2 cellular contexts compared by ENCODE assay signal in the genomic region with DNA sequence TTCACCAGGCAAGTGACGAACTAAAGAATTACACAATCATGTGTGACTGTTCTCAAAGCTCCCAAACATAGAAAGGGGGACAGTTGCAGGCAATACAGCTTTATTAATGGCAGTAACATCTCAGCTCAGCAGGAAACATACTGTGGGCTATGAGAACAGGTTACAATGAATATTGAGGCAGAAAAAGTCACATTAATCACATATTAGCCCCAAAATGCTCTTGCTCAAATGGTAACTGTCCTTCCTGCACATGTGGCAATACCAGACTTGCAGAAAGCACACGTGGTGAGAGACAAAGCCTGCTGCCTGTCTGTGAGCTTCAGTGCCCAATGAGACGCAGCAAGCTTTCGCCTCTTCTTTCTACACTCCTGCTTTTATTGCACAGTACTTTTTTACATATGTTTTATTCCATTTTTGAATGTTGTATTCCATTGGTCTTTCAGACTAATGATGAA.
TF ChIP-seq lines count a peak whose summit lies in the region.

No MANE protein-coding gene starts in this region.

TF ChIP-seq in SK-N-SH treated with all-trans-retinoic acid at 6 μM for 48 hours, 23 proteins besides CTCF, POLR2A, EP300 and RAD21:
- TF ChIP-seq, protein P1, sequence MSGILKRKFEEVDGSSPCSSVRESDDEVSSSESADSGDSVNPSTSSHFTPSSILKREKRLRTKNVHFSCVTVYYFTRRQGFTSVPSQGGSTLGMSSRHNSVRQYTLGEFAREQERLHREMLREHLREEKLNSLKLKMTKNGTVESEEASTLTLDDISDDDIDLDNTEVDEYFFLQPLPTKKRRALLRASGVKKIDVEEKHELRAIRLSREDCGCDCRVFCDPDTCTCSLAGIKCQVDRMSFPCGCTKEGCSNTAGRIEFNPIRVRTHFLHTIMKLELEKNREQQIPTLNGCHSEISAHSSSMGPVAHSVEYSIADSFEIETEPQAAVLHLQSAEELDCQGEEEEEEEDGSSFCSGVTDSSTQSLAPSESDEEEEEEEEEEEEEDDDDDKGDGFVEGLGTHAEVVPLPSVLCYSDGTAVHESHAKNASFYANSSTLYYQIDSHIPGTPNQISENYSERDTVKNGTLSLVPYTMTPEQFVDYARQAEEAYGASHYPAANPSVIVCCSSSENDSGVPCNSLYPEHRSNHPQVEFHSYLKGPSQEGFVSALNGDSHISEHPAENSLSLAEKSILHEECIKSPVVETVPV (CRISPR knock-in tag; IDR thresholded peaks at IDR 0.05) = no peak
- TF ChIP-seq BACH2 (CRISPR knock-in tag; IDR thresholded peaks at IDR 0.05; ENCODE audit: borderline replicate concordance) = no peak
- TF ChIP-seq, protein P2, sequence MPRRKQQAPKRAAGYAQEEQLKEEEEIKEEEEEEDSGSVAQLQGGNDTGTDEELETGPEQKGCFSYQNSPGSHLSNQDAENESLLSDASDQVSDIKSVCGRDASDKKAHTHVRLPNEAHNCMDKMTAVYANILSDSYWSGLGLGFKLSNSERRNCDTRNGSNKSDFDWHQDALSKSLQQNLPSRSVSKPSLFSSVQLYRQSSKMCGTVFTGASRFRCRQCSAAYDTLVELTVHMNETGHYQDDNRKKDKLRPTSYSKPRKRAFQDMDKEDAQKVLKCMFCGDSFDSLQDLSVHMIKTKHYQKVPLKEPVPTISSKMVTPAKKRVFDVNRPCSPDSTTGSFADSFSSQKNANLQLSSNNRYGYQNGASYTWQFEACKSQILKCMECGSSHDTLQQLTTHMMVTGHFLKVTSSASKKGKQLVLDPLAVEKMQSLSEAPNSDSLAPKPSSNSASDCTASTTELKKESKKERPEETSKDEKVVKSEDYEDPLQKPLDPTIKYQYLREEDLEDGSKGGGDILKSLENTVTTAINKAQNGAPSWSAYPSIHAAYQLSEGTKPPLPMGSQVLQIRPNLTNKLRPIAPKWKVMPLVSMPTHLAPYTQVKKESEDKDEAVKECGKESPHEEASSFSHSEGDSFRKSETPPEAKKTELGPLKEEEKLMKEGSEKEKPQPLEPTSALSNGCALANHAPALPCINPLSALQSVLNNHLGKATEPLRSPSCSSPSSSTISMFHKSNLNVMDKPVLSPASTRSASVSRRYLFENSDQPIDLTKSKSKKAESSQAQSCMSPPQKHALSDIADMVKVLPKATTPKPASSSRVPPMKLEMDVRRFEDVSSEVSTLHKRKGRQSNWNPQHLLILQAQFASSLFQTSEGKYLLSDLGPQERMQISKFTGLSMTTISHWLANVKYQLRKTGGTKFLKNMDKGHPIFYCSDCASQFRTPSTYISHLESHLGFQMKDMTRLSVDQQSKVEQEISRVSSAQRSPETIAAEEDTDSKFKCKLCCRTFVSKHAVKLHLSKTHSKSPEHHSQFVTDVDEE (CRISPR knock-in tag; IDR thresholded peaks at IDR 0.05) = no peak
- TF ChIP-seq ZC3H10 (CRISPR knock-in tag; IDR thresholded peaks at IDR 0.05) = no peak
- no peak for TF ChIP-seq GLIS3 (CRISPR knock-in tag; IDR thresholded peaks at IDR 0.05)
- no peak for TF ChIP-seq ISL1 (CRISPR knock-in tag; IDR thresholded peaks at IDR 0.05)
- no peak for TF ChIP-seq OSR1 (CRISPR knock-in tag; IDR thresholded peaks at IDR 0.05)
- no peak for TF ChIP-seq TCF4 (CRISPR knock-in tag; IDR thresholded peaks at IDR 0.05; ENCODE audit: borderline replicate concordance)

TF ChIP-seq in H1, 55 proteins besides CTCF, POLR2A, EP300 and RAD21 (continued from another document):
- TF ChIP-seq CHD2 (IDR thresholded peaks at IDR 0.05; ENCODE audit: low read length) = no peak
- TF ChIP-seq ASH2L (IDR thresholded peaks at IDR 0.05; ENCODE audit: low read length) = no peak
- TF ChIP-seq KDM1A (IDR thresholded peaks at IDR 0.05; ENCODE audit: borderline replicate concordance, low read length) = no peak
- TF ChIP-seq TCF12 (IDR thresholded peaks at IDR 0.05; ENCODE audit: low read depth, low read length) = no peak
- TF ChIP-seq CHD1 (IDR thresholded peaks at IDR 0.05; ENCODE audit: low read depth, low read length) = no peak
- TF ChIP-seq EZH2 (IDR thresholded peaks at IDR 0.05; ENCODE audit: low read depth, low read length, severe bottlenecking) = no peak
- no peak for TF ChIP-seq TAF1 (IDR thresholded peaks at IDR 0.05; ENCODE audit: low read depth, low read length)
- TF ChIP-seq, protein P3, sequence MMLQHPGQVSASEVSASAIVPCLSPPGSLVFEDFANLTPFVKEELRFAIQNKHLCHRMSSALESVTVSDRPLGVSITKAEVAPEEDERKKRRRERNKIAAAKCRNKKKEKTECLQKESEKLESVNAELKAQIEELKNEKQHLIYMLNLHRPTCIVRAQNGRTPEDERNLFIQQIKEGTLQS (IDR thresholded peaks at IDR 0.05; ENCODE audit: insufficient read depth, low read depth, low read length) = no peak
- TF ChIP-seq NRF1 (IDR thresholded peaks at IDR 0.05; ENCODE audit: low read depth, low read length) = no peak
- no peak for TF ChIP-seq HDAC6 (IDR thresholded peaks at IDR 0.05; ENCODE audit: low read depth, low read length)
TF ChIP-seq in H1: peak in this region for 0.
